Comparison of ENCODE assay signal across 1 cellular context in genomic region chr1:6428453-6428852, GRCh38.
A peak's percentile ranks its signal among the peaks of the same experiment; 100 is the strongest.
TF ChIP-seq lines count a peak whose summit lies in the region.

No MANE protein-coding gene starts in this region.

TF ChIP-seq in GM12878, 131 proteins besides CTCF, POLR2A, EP300 and RAD21:
- TF ChIP-seq TCF12 (IDR thresholded peaks at IDR 0.05; ENCODE audit: low read depth, low read length) = peak; percentile 76
- 0 out of 2 replicates have a peak, but pooled peaks have one; percentile 27 for TF ChIP-seq TCF3 (IDR thresholded peaks at IDR 0.05; ENCODE audit: borderline replicate concordance, insufficient read depth, low read depth, low read length)
- TF ChIP-seq ZNF687 (IDR thresholded peaks at IDR 0.05) = 0 out of 2 replicates have a peak, but pooled peaks have one; percentile 22
